Comparison of ENCODE assay signal across 19 cellular contexts in the genomic region with DNA sequence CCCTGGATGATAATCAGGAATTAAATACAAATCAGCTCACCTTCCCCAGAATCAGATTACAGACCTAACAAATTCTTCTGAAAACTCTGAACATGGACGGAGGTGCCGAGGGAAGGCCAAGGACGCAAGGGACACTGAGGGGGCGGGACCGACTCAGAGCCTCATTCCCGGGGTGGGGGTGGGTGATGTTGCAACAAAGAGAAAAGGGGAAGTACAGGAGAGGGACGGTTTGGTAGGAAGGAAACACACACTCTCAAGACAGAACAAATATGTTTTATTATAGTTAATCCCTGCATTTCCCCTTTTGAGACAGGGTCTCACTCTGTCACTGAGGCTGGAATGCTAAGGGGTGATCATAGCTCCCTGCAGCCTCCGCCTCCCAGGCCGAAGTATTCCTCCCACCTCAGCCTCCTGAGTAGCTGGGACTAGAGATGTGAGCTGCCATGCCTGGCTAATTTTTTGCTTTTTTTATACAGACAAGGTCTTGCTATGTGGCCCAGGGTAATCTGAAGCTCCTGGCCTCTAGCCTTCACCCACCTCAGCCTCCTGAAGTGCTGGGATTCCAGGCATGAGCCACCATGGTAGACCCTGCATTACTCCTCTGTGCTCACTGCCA. TPM values are rescaled to one million over a fixed set of nuclear protein-coding genes. Genes with fewer than 3 reads are reported as not detected.
DNase-seq lines count a peak whose midpoint lies in the region; ATAC-seq, FAIRE-seq and TF ChIP-seq lines count a peak whose summit lies in the region.
"Had no signal": no experiment of that assay in that cellular context is flagged by ENCODE, and none has a peak within 500 bp of the region (broad histone marks: within the 10 kb centered on the region; RNA-seq: fewer than 3 reads in every experiment).

No MANE protein-coding gene starts in this region.

- CTCF ChIA-PET in GM10248 (lab: Yijun Ruan, JAX) = no interaction called here

- intact Hi-C loops in pancreas (cut with DNase I) = no loop called here

- peak; percentile 31 for DNase-seq in GM10248 (ENCODE audit: extremely low spot score)
- peak; percentile 75 for DNase-seq in NOMO-1 treated with dmso at 0.1 percent for 144 hours (lab: John Stamatoyannopoulos, UW; ENCODE audit: unreplicated experiment)
- DNase-seq in pancreas = no peak
- DNase-seq in NCI-H146 (lab: John Stamatoyannopoulos, UW) = no peak
- no peak for DNase-seq in NCI-H748 (lab: John Stamatoyannopoulos, UW; ENCODE audit: unreplicated experiment)
- DNase-seq: activated CD4-positive, alpha-beta T cell treated with anti-CD3 and anti-CD28 coated beads for 36 hours; activated T-cell treated with anti-CD3 and anti-CD28 coated beads, Interleukin-2, amount 50 U/mL, for 4 hours; CD4-positive, alpha-beta memory T cell; HFFc6; naive thymus-derived CD8-positive, alpha-beta T cell; NCI-H1417; NCI-H510A; sigmoid colon had no signal

- peak overlapping the region in 1 of 2 donors; percentile 19 for H3K4me3 ChIP-seq in gastroesophageal sphincter
- H3K4me3 ChIP-seq in pancreas = no peak overlapping the region
- H3K4me3 ChIP-seq: SK-N-MC had no signal

- ATAC-seq in gastroesophageal sphincter (peak; percentile 54), pancreas (peak in 3 of 4 donors; percentile 30 to 81 (median 71)), HG02798 (IDR thresholded peaks at IDR 0.05; ENCODE audit: poor library complexity, unreplicated experiment) (no peak), HG03565 (IDR thresholded peaks at IDR 0.05; ENCODE audit: unreplicated experiment) (no peak)
- ATAC-seq: activated CD4-positive, alpha-beta T cell treated with anti-CD3 and anti-CD28 coated beads for 36 hours; activated T-cell treated with anti-CD3 and anti-CD28 coated beads, Interleukin-2, amount 50 U/mL, for 4 hours; naive thymus-derived CD8-positive, alpha-beta T cell had no signal

- TF ChIP-seq EP300 in gastroesophageal sphincter (IDR thresholded peaks at IDR 0.05) = no peak

- no peak for TF ChIP-seq CTCF in GM10248 (IDR thresholded peaks at IDR 0.05; ENCODE audit: control extremely low read depth, extremely low read depth, low read depth, missing control alignments)
- no peak for TF ChIP-seq CTCF in gastroesophageal sphincter (IDR thresholded peaks at IDR 0.05)
- no peak for TF ChIP-seq CTCF in pancreas (IDR thresholded peaks at IDR 0.05)

- H3K36me3 ChIP-seq in gastroesophageal sphincter = no peaks in the 10 kb centered on the region
- no peaks in the 10 kb centered on the region for H3K36me3 ChIP-seq in pancreas
- H3K36me3 ChIP-seq: sigmoid colon had no signal

- POLR2A ChIA-PET in GM10248 (lab: Yijun Ruan, JAX) = interaction anchor here (0.5 to 0.7 kb wide), 2 partner anchors 33 to 48 kb away, joined by 4 to 5 read pairs; no protein-coding TSS in a partner anchor

- WGBS in gastroesophageal sphincter (ENCODE audit: low coverage in 1 of 2), 2 donors = 51 to 69% methylated on average over 4 to 9 of the region's 9 CpGs
- WGBS in pancreas, 2 donors = 30 to 39% methylated on average over 9 of the region's 9 CpGs

- H3K27me3 ChIP-seq in gastroesophageal sphincter (peaks cover 41% of the 10 kb centered on the region), pancreas (no peaks in the 10 kb centered on the region)

- no peak for TF ChIP-seq POLR2A in gastroesophageal sphincter (IDR thresholded peaks at IDR 0.05)

- H3K9me3 ChIP-seq in gastroesophageal sphincter (no peaks in the 10 kb centered on the region), pancreas (no peaks in the 10 kb centered on the region)
- H3K9me3 ChIP-seq: sigmoid colon had no signal

- H3K27ac ChIP-seq in gastroesophageal sphincter (peak overlapping the region in 1 of 4 donors; percentile 1), pancreas (no peak overlapping the region)
- H3K27ac ChIP-seq: SK-N-MC had no signal

- no peaks in the 10 kb centered on the region for H3K4me1 ChIP-seq in gastroesophageal sphincter
- H3K4me1 ChIP-seq in pancreas = no peaks in the 10 kb centered on the region
- H3K4me1 ChIP-seq: sigmoid colon had no signal

- no peak for FAIRE-seq in pancreas (lab: Jason Lieb, UNC)
- FAIRE-seq: astrocyte, islet of Langerhans had no signal

RNA-seq across cellular contexts. Expression of gene LILRA2, which starts 0.8 kb away (rescaled TPM):
- 1 to 10 TPM in 2 of 4 donors, under 1 TPM in 2; 0.47 to 2.4 (median 1.5) TPM for total RNA-seq in gastroesophageal sphincter
- 1 to 10 TPM in 3 of 6 donors, under 1 TPM in 3; 0.19 to 4.2 (median 0.89) TPM for total RNA-seq in pancreas
- polyA plus RNA-seq in pancreas = under 1 TPM; 0.42 to 0.47 TPM
- total RNA-seq: activated CD4-positive, alpha-beta T cell treated with anti-CD3 and anti-CD28 coated beads for 36 hours; activated T-cell treated with anti-CD3 and anti-CD28 coated beads, Interleukin-2, amount 50 U/mL, for 4 hours; astrocyte; HFFc6 had no signal
- polyA plus RNA-seq: CD4-positive, alpha-beta memory T cell had no signal

RNA-seq across cellular contexts. Expression of gene LILRA1, which starts 20.6 kb away (rescaled TPM):
- total RNA-seq in gastroesophageal sphincter = under 1 TPM in 2 of 4 donors, not detected in 2; 0.85 to 0.94 TPM
- total RNA-seq in pancreas = 1 to 10 TPM in 1 of 6 donors, under 1 TPM in 4, not detected in 1; 0.08 to 1.5 (median 0.69) TPM
- under 1 TPM; 0.19 to 0.23 TPM for polyA plus RNA-seq in pancreas
- total RNA-seq: activated CD4-positive, alpha-beta T cell treated with anti-CD3 and anti-CD28 coated beads for 36 hours; activated T-cell treated with anti-CD3 and anti-CD28 coated beads, Interleukin-2, amount 50 U/mL, for 4 hours; astrocyte; CD4-positive, alpha-beta memory T cell; HFFc6; naive thymus-derived CD8-positive, alpha-beta T cell had no signal
- polyA plus RNA-seq: CD4-positive, alpha-beta memory T cell had no signal

RNA-seq across cellular contexts. Expression of gene LILRB1, which starts 57.5 kb away (rescaled TPM):
- total RNA-seq in gastroesophageal sphincter = 1 to 10 TPM in 2 of 4 donors, under 1 TPM in 2; 0.79 to 3.4 (median 1.2) TPM
- 1 to 10 TPM in 3 of 6 donors, under 1 TPM in 3; 0.51 to 8.8 (median 1.3) TPM for total RNA-seq in pancreas
- under 1 TPM; 0.56 to 0.57 TPM for polyA plus RNA-seq in pancreas
- total RNA-seq: activated CD4-positive, alpha-beta T cell treated with anti-CD3 and anti-CD28 coated beads for 36 hours; astrocyte; HFFc6 had no signal

Comparison
In these comparisons a context has a peak if more than half of its experiments do, and no peak if none do; other contexts are left out.
1. DNase-seq: peak in GM10248 (single experiment) and NOMO-1 treated with dmso at 0.1 percent for 144 hours (single experiment); none in pancreas (0 of 6), NCI-H146 (single experiment) and NCI-H748 (single experiment).
2. ATAC-seq: peak in gastroesophageal sphincter (single experiment) and pancreas (3 of 4); none in HG02798 (single experiment) and HG03565 (single experiment).